8 cellular contexts compared by ENCODE assay signal in genomic region chr19:44689290-44690130, GRCh38. TPM values are rescaled to one million over a fixed set of nuclear protein-coding genes. Genes with fewer than 3 reads are reported as not detected.
DNase-seq lines count a peak whose midpoint lies in the region; ATAC-seq lines count a peak whose summit lies in the region.

No MANE protein-coding gene starts in this region.

- H3K27ac ChIP-seq in caudate nucleus (ENCODE audit: low read depth, low read length), result no peak overlapping the region

- ATAC-seq in left colon, result peak; percentile 68
- no peak for ATAC-seq in HG02840 (IDR thresholded peaks at IDR 0.05; ENCODE audit: low FRiP score, unreplicated experiment)

- DNase-seq in NCI-H510A treated with DMSO at 0.1 percent for 48 hours (lab: John Stamatoyannopoulos, UW) (peak; percentile 72), NCI-H510A (lab: John Stamatoyannopoulos, UW) (no peak), NCI-H2029 treated with DMSO at 0.1 percent for 48 hours (lab: John Stamatoyannopoulos, UW) (peak; percentile 38), caudate nucleus (lab: John Stamatoyannopoulos, UW) (peak in 39 of 61 donors; percentile 1 to 55 (median 18)), left colon (peak; percentile 72 to 90)
- peak; percentile 47 for DNase-seq in activated CD4-positive, CD25-positive, alpha-beta regulatory T cell treated with anti-CD3 and anti-CD28 coated beads, Interleukin-2, amount 50 U/mL, for 16 hours (ENCODE audit: low read depth, low spot score)
- peak; percentile 86 for DNase-seq in stimulated activated CD4-positive, alpha-beta T cell treated with anti-CD3 and anti-CD28 coated beads, Interleukin-4, amount 100 ng/mL, for 1 hour

- intact Hi-C loops in left colon (cut with DNase I, micrococcal nuclease), result loop anchor here in 1 of 2 donors (5.0 kb wide), 1 partner anchor 83 kb away; no protein-coding TSS in a partner anchor

RNA-seq across cellular contexts. Expression of gene CEACAM16, which starts 9.4 kb away (rescaled TPM):
- total RNA-seq in left colon, result under 1 TPM in 1 of 2 donors, not detected in 1; 0.45 TPM

RNA-seq across cellular contexts. Expression of gene CEACAM19, which starts 18.2 kb away (rescaled TPM):
- total RNA-seq in left colon, result 1 to 10 TPM; 6.5 to 6.6 TPM

RNA-seq across cellular contexts. Expression of gene PVR, which starts 45.8 kb away (rescaled TPM):
- total RNA-seq in left colon, result 10 to 100 TPM; 31.0 to 35.7 TPM

RNA-seq across cellular contexts. Expression of gene BCL3, which starts 59.0 kb away (rescaled TPM):
- total RNA-seq in left colon, result 100 to 1,000 TPM in 1 of 2 donors, 10 to 100 TPM in 1; 81.5 to 103 TPM
